Comparison of ENCODE assay signal across 23 cellular contexts in the genomic region with DNA sequence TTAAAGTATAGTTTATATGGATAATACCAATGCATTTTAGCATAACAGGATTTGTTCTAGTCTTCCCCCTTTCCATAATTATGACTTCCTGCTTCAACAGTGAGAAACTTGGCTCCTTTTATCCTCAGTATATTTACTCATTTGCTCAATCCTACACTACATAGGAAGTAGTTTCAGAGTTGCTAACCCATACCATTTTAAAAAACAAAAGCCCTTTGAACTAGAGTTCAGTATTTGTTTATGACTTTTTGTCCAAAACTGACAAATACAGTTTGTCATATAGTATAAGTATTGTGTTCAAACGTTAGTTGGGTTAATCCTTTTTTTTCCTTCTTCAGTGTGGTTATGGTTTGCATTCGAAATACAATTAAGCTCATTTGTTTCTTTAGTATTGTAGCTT.
"Had no signal": no experiment of that assay in that cellular context is flagged by ENCODE, and none has a peak within 500 bp of the region (broad histone marks: within the 10 kb centered on the region; RNA-seq: fewer than 3 reads in every experiment).

No MANE protein-coding gene starts in this region.

- H3K4me1 ChIP-seq: SJSA1 had no signal

- H3K9me3 ChIP-seq: MG63, SJSA1 had no signal

- H3K36me3 ChIP-seq: MG63, SJSA1 had no signal

- FAIRE-seq: HTR-8/SVneo, RCC 7860 had no signal

- H3K4me3 ChIP-seq: MG63, SJSA1, SK-N-MC had no signal

- H3K27ac ChIP-seq: HL-60, SJSA1, SK-N-MC had no signal

- DNase-seq: Karpas-422, KG1, MG63, NCI-H1092, NCI-H1105 treated with DMSO at 0.1 percent for 48 hours, NCI-H1417 treated with DMSO at 0.1 percent for 48 hours, NCI-H146, NCI-H1694 treated with DMSO at 0.1 percent for 48 hours, NCI-H1930, NCI-H2081, NCI-H2107, NCI-H2227 treated with DMSO at 0.1 percent for 48 hours, NCI-H524, NCI-H526 treated with DMSO at 0.1 percent for 48 hours, NCI-H748 treated with DMSO at 0.1 percent for 48 hours, Right ventricle myocardium superior, RPMI8226, SIG-M5 had no signal

- H3K27me3 ChIP-seq: MG63, SJSA1 had no signal
